8 cellular contexts compared by ENCODE assay signal in genomic region chr5:178130234-178130575, GRCh38. TPM values are rescaled to one million over a fixed set of nuclear protein-coding genes. Genes with fewer than 3 reads are reported as not detected.
A peak's percentile ranks its signal among the peaks of the same experiment; 100 is the strongest.
DNase-seq lines count a peak whose midpoint lies in the region; ATAC-seq and TF ChIP-seq lines count a peak whose summit lies in the region.
"Not testable (repeated sequence)": the region's sequence is repeated elsewhere in the genome, so short reads cannot be mapped to it uniquely, and the experiment has no call there.

No MANE protein-coding gene starts in this region.

- H3K27me3 ChIP-seq in ACC112 (ENCODE audit: insufficient read depth, low read length); GM23338 (ENCODE audit: insufficient read depth); Peyer's patch; duodenal mucosa (ENCODE audit: control insufficient read depth in 1 of 2, insufficient read depth in 2 of 2, low read length in 2 of 2); iPS DF 6.9 (ENCODE audit: control insufficient read depth, insufficient read depth, low read length): not testable (repeated sequence)

- CTCF ChIA-PET in activated naive CD4-positive, alpha-beta T cell treated with anti-CD3 and anti-CD28 coated beads for 36 hours (lab: Charles Lee), result interaction anchor here (0.6 to 0.7 kb wide), 3 partner anchors 9 to 38 kb away, joined by 3 to 5 read pairs (median 5); no protein-coding TSS in a partner anchor

- H3K4me2 ChIP-seq in GM23338, result peak overlapping the region; percentile 98

- H3K9me3 Mint-ChIP-seq in GM23338; activated naive CD4-positive, alpha-beta T cell treated with anti-CD3 and anti-CD28 coated beads for 36 hours; naive thymus-derived CD8-positive, alpha-beta T cell; stimulated activated effector memory CD8-positive, alpha-beta T cell treated with anti-CD3 and anti-CD28 coated beads, Interleukin-12 subunit alpha, Interleukin-12 subunit beta, amount 100 ng/mL, for 72 hours: not testable (repeated sequence)

- not testable (repeated sequence) for H3K9me2 ChIP-seq in GM23338 (ENCODE audit: insufficient read depth)

- H3K9ac ChIP-seq in duodenal mucosa (ENCODE audit: low read depth in 1 of 2, low read length in 2 of 2), result peak overlapping the region; percentile 63 to 65

- peak overlapping the region; percentile 64 for H3K4me3 Mint-ChIP-seq in GM23338
- peak overlapping the region; percentile 85 for H3K4me3 Mint-ChIP-seq in activated naive CD4-positive, alpha-beta T cell treated with anti-CD3 and anti-CD28 coated beads for 36 hours
- H3K4me3 Mint-ChIP-seq in naive thymus-derived CD8-positive, alpha-beta T cell, result peak overlapping the region; percentile 56 to 79 (median 72)
- peak overlapping the region; percentile 71 for H3K4me3 Mint-ChIP-seq in stimulated activated effector memory CD8-positive, alpha-beta T cell treated with anti-CD3 and anti-CD28 coated beads, Interleukin-12 subunit alpha, Interleukin-12 subunit beta, amount 100 ng/mL, for 72 hours

- ATAC-seq in GM23338; naive thymus-derived CD8-positive, alpha-beta T cell; stimulated activated effector memory CD8-positive, alpha-beta T cell treated with anti-CD3 and anti-CD28 coated beads, Interleukin-12 subunit alpha, Interleukin-12 subunit beta, amount 100 ng/mL, for 72 hours: not testable (repeated sequence)

- H3K79me2 ChIP-seq in ACC112 (ENCODE audit: control insufficient read depth, insufficient read depth, low read length, unreplicated experiment), result not testable (repeated sequence)
- peaks cover 42% of the 10 kb centered on the region for H3K79me2 ChIP-seq in GM23338 (replicated peaks; ENCODE audit: insufficient read depth)

- peak overlapping the region; percentile 96 for H3K27ac Mint-ChIP-seq in GM23338
- H3K27ac Mint-ChIP-seq in activated naive CD4-positive, alpha-beta T cell treated with anti-CD3 and anti-CD28 coated beads for 36 hours, result peak overlapping the region; percentile 84
- H3K27ac Mint-ChIP-seq in naive thymus-derived CD8-positive, alpha-beta T cell, result peak overlapping the region in 7 of 10 donors; percentile 13 to 69 (median 48)
- peak overlapping the region; percentile 29 for H3K27ac Mint-ChIP-seq in stimulated activated effector memory CD8-positive, alpha-beta T cell treated with anti-CD3 and anti-CD28 coated beads, Interleukin-12 subunit alpha, Interleukin-12 subunit beta, amount 100 ng/mL, for 72 hours

- not testable (repeated sequence) for TF ChIP-seq CTCF in GM23338 (conservative IDR thresholded peaks at IDR 0.05; ENCODE audit: low read depth in 2 of 2); Peyer's patch (IDR thresholded peaks at IDR 0.05)

- peaks cover 60% of the 10 kb centered on the region for H3K4me1 Mint-ChIP-seq in GM23338
- H3K4me1 Mint-ChIP-seq in activated naive CD4-positive, alpha-beta T cell treated with anti-CD3 and anti-CD28 coated beads for 36 hours (ENCODE audit: low read depth), result peaks cover 27% of the 10 kb centered on the region
- H3K4me1 Mint-ChIP-seq in naive thymus-derived CD8-positive, alpha-beta T cell, result peaks cover 14 to 54% (median 40%) of the 10 kb centered on the region in 4 donors
- H3K4me1 Mint-ChIP-seq in stimulated activated effector memory CD8-positive, alpha-beta T cell treated with anti-CD3 and anti-CD28 coated beads, Interleukin-12 subunit alpha, Interleukin-12 subunit beta, amount 100 ng/mL, for 72 hours, result peaks cover 10% of the 10 kb centered on the region

- not testable (repeated sequence) for H3K36me3 ChIP-seq in ACC112 (ENCODE audit: insufficient read depth, low read length); duodenal mucosa (ENCODE audit: control insufficient read depth in 1 of 2, insufficient read depth in 2 of 2, low read length in 2 of 2); iPS DF 6.9 (ENCODE audit: control insufficient read depth, insufficient read depth, low read length)
- H3K36me3 ChIP-seq in GM23338 (ENCODE audit: insufficient read depth) (peaks cover 10% of the 10 kb centered on the region), Peyer's patch (peaks cover 0 to 11% (median 0%) of the 10 kb centered on the region in 3 donors)

- not testable (repeated sequence) for TF ChIP-seq POLR2A in Peyer's patch (IDR thresholded peaks at IDR 0.05)

- H2AFZ ChIP-seq in ACC112 (ENCODE audit: low read length, unreplicated experiment), result peak overlapping the region; percentile 97
- not testable (repeated sequence) for H2AFZ ChIP-seq in GM23338

- H3F3A ChIP-seq in GM23338 (replicated peaks; ENCODE audit: low read depth), result peaks cover 21% of the 10 kb centered on the region

- DNase-seq in GM23338 (ENCODE audit: low spot score); Peyer's patch; activated naive CD4-positive, alpha-beta T cell treated with anti-CD3 and anti-CD28 coated beads for 36 hours; iPS DF 6.9 (ENCODE audit: low read depth, low spot score); naive thymus-derived CD8-positive, alpha-beta T cell; stimulated activated effector memory CD8-positive, alpha-beta T cell treated with anti-CD3 and anti-CD28 coated beads, Interleukin-12 subunit alpha, Interleukin-12 subunit beta, amount 100 ng/mL, for 72 hours (ENCODE audit: low spot score in 2 of 2): not testable (repeated sequence)

- peaks cover 50% of the 10 kb centered on the region for H3K36me3 Mint-ChIP-seq in GM23338 (ENCODE audit: low read depth)
- H3K36me3 Mint-ChIP-seq in activated naive CD4-positive, alpha-beta T cell treated with anti-CD3 and anti-CD28 coated beads for 36 hours (ENCODE audit: low read depth), result not testable (repeated sequence)
- H3K36me3 Mint-ChIP-seq in naive thymus-derived CD8-positive, alpha-beta T cell, result peaks cover 0 to 19% (median 0%) of the 10 kb centered on the region in 3 donors
- H3K36me3 Mint-ChIP-seq in stimulated activated effector memory CD8-positive, alpha-beta T cell treated with anti-CD3 and anti-CD28 coated beads, Interleukin-12 subunit alpha, Interleukin-12 subunit beta, amount 100 ng/mL, for 72 hours, result peaks cover 51% of the 10 kb centered on the region

- not testable (repeated sequence) for H4K20me1 ChIP-seq in GM23338 (replicated peaks; ENCODE audit: insufficient read depth)

- peak overlapping the region; percentile 46; the same call in 1 of the 2 replicates for H3K27ac ChIP-seq in ACC112 (ENCODE audit: low read depth, low read length)
- H3K27ac ChIP-seq in GM23338 (ENCODE audit: low read depth), result peak overlapping the region; percentile 99
- H3K27ac ChIP-seq in Peyer's patch, result peak overlapping the region; percentile 85 to 90 (median 86)
- peak overlapping the region; percentile 83 for H3K27ac ChIP-seq in duodenal mucosa (ENCODE audit: low read depth, low read length)
- H3K27ac ChIP-seq in iPS DF 6.9 (ENCODE audit: low read length), result not testable (repeated sequence)

- POLR2A ChIA-PET in naive thymus-derived CD8-positive, alpha-beta T cell (lab: Charles Lee), result interaction anchor here (2.1 to 4.2 kb wide), 2 partner anchors 10 to 15 kb away, joined by 10 to 37 read pairs; partner anchors contain the start of gene N4BP3

- peaks cover 20% of the 10 kb centered on the region for H3K27me3 Mint-ChIP-seq in GM23338 (ENCODE audit: insufficient read depth, low read depth, poor library complexity)
- not testable (repeated sequence) for H3K27me3 Mint-ChIP-seq in activated naive CD4-positive, alpha-beta T cell treated with anti-CD3 and anti-CD28 coated beads for 36 hours (ENCODE audit: low read depth); naive thymus-derived CD8-positive, alpha-beta T cell

- H3K4me1 ChIP-seq in ACC112 (ENCODE audit: control insufficient read depth, insufficient read depth, low read length, unreplicated experiment); duodenal mucosa (ENCODE audit: control insufficient read depth in 1 of 2, insufficient read depth in 2 of 2, low read length in 2 of 2); iPS DF 6.9 (ENCODE audit: control insufficient read depth, insufficient read depth, low read length): not testable (repeated sequence)
- H3K4me1 ChIP-seq in GM23338 (ENCODE audit: insufficient read depth), result peaks cover 26% of the 10 kb centered on the region
- H3K4me1 ChIP-seq in Peyer's patch, result peaks cover 0 to 15% (median 0%) of the 10 kb centered on the region in 4 donors

- H3K9me3 ChIP-seq in Peyer's patch; duodenal mucosa (ENCODE audit: control insufficient read depth in 1 of 2, low read length in 2 of 2); iPS DF 6.9 (ENCODE audit: control insufficient read depth, insufficient read depth, low read length): not testable (repeated sequence)

- no CpG with 5 or more reads among the region's 11 CpGs for WGBS in iPS DF 6.9 (ENCODE audit: insufficient coverage, insufficient read length)

- intact Hi-C loops in activated naive CD4-positive, alpha-beta T cell treated with anti-CD3 and anti-CD28 coated beads for 36 hours (cut with micrococcal nuclease), result loop anchor here (1.0 to 5.0 kb wide), 3 partner anchors 9 to 1763 kb away; partner anchors contain the start of gene ARL10

- H3K4me3 ChIP-seq in ACC112 (ENCODE audit: low read depth, low read length) (peak overlapping the region; percentile 98), GM23338 (peak overlapping the region; percentile 91), Peyer's patch (peak overlapping the region; percentile 62 to 77 (median 74)), duodenal mucosa (ENCODE audit: low read depth in 1 of 2, low read length in 2 of 2) (peak overlapping the region; percentile 73 to 83), iPS DF 6.9 (ENCODE audit: low read length) (peak overlapping the region; percentile 50; the same call in 1 of the 2 replicates)

RNA-seq across cellular contexts. Expression of gene RMND5B, which starts 0.6 kb away (rescaled TPM):
- total RNA-seq in GM23338 (2014; rRNA removed; shearing (Covaris generic)), result 83.7 and 101 TPM in 2 replicates
- 47.5 and 50.6 TPM in 2 replicates for polyA plus RNA-seq in GM23338 (2016; fragmentation: Nextera tagmentation; extraction: Ambion mirVana)
- 10 to 100 TPM; 35.9 to 59.4 (median 51.7) TPM for total RNA-seq in Peyer's patch
- 10 to 100 TPM; 26.0 to 26.7 TPM for total RNA-seq in activated naive CD4-positive, alpha-beta T cell treated with anti-CD3 and anti-CD28 coated beads for 36 hours
- 10 to 100 TPM; 33.7 to 33.8 TPM for total RNA-seq in naive thymus-derived CD8-positive, alpha-beta T cell
- polyA plus RNA-seq in naive thymus-derived CD8-positive, alpha-beta T cell, result 10 to 100 TPM; 24.9 to 39.0 (median 36.8) TPM

RNA-seq across cellular contexts. Expression of gene N4BP3, which starts 16.9 kb away (rescaled TPM):
- total RNA-seq in GM23338 (2014; rRNA removed; shearing (Covaris generic)), result 52.7 and 58.2 TPM in 2 replicates
- 9.8 and 10.9 TPM in 2 replicates for polyA plus RNA-seq in GM23338 (2016; fragmentation: Nextera tagmentation; extraction: Ambion mirVana)
- total RNA-seq in Peyer's patch, result 1 to 10 TPM in 2 of 4 donors, under 1 TPM in 2; 0.53 to 2.5 (median 1.1) TPM
- total RNA-seq in activated naive CD4-positive, alpha-beta T cell treated with anti-CD3 and anti-CD28 coated beads for 36 hours, result 1 to 10 TPM; 1.4 to 1.6 TPM
- total RNA-seq in naive thymus-derived CD8-positive, alpha-beta T cell, result 1 to 10 TPM; 7.0 to 7.2 TPM
- 1 to 10 TPM; 1.6 to 5.5 (median 2.0) TPM for polyA plus RNA-seq in naive thymus-derived CD8-positive, alpha-beta T cell

RNA-seq across cellular contexts. Expression of gene NHP2, which starts 23.5 kb away (rescaled TPM):
- total RNA-seq in GM23338 (2014; rRNA removed; shearing (Covaris generic)), result 452 and 455 TPM in 2 replicates
- 435 and 450 TPM in 2 replicates for polyA plus RNA-seq in GM23338 (2016; fragmentation: Nextera tagmentation; extraction: Ambion mirVana)
- 10 to 100 TPM; 49.5 to 75.9 (median 62.0) TPM for total RNA-seq in Peyer's patch
- 100 to 1,000 TPM; 289 to 298 TPM for total RNA-seq in activated naive CD4-positive, alpha-beta T cell treated with anti-CD3 and anti-CD28 coated beads for 36 hours
- total RNA-seq in naive thymus-derived CD8-positive, alpha-beta T cell, result 10 to 100 TPM; 79.3 to 85.4 TPM
- polyA plus RNA-seq in naive thymus-derived CD8-positive, alpha-beta T cell, result 100 to 1,000 TPM; 238 to 276 (median 270) TPM

RNA-seq across cellular contexts. Expression of gene GMCL2, which starts 57.0 kb away (rescaled TPM):
- total RNA-seq in GM23338 (2014; rRNA removed; shearing (Covaris generic)), result 0.07 and 0.08 TPM in 2 replicates
- not detected in 2 replicates for polyA plus RNA-seq in GM23338 (2016; fragmentation: Nextera tagmentation; extraction: Ambion mirVana)
- not detected for total RNA-seq in Peyer's patch
- not detected for total RNA-seq in activated naive CD4-positive, alpha-beta T cell treated with anti-CD3 and anti-CD28 coated beads for 36 hours
- total RNA-seq in naive thymus-derived CD8-positive, alpha-beta T cell, result under 1 TPM in 1 of 2 experiments, not detected in 1; 0.14 TPM
- polyA plus RNA-seq in naive thymus-derived CD8-positive, alpha-beta T cell, result not detected

Comparison
In these comparisons a context has a peak if more than half of its experiments do, and no peak if none do; other contexts are left out.
1. H3K27ac Mint-ChIP-seq: peak in every context shown above with its lines; median percentile 96 in GM23338; 84 in activated naive CD4-positive, alpha-beta T cell treated with anti-CD3 and anti-CD28 coated beads for 36 hours; 48 in naive thymus-derived CD8-positive, alpha-beta T cell; 29 in stimulated activated effector memory CD8-positive, alpha-beta T cell treated with anti-CD3 and anti-CD28 coated beads, Interleukin-12 subunit alpha, Interleukin-12 subunit beta, amount 100 ng/mL, for 72 hours.